ENCODE assay signal across 1 cellular context in genomic region chr1:87696483-87696882, GRCh38.
TF ChIP-seq lines count a peak whose summit lies in the region.

No MANE protein-coding gene starts in this region.

TF ChIP-seq in GM23338, 12 proteins besides CTCF, POLR2A, EP300 and RAD21 (continued from another document):
- TF ChIP-seq ZNF462 (CRISPR knock-in tag; IDR thresholded peaks at IDR 0.05) (no peak), CREB1 (CRISPR knock-in tag; IDR thresholded peaks at IDR 0.05; ENCODE audit: low read depth) (no peak), POLR2AphosphoS5 (IDR thresholded peaks at IDR 0.05; ENCODE audit: low read depth) (no peak), REST (IDR thresholded peaks at IDR 0.05; ENCODE audit: unreplicated experiment) (no peak)
